ENCODE assay signal across 23 cellular contexts in the genomic region with DNA sequence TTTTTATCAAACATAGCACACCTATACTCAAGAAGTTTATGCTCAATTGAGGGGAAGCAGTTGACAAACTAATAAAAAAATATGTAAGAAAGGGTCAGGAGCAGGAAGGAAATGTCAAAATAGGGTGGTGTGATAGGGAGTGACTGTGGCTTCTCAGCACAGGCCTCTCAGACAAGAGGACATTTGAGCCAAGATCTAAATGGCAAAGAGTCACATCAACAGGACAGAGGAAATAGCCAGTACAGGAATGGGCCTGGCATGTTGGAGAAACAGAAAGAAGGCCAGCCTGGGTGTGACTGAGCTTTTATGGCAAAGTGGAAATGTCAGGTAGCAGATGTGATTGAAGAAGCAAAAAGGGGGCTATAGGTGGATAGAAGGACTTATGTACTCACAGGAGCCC.
DNase-seq lines count a peak whose midpoint lies in the region.
"Had no signal": no experiment of that assay in that cellular context is flagged by ENCODE, and none has a peak within 500 bp of the region (broad histone marks: within the 10 kb centered on the region; RNA-seq: fewer than 3 reads in every experiment).

No MANE protein-coding gene starts in this region.

- DNase-seq in D341Med (ENCODE audit: low spot score): peak; percentile 38
- DNase-seq in NCI-H524 treated with DMSO at 0.1 percent for 48 hours (lab: John Stamatoyannopoulos, UW): peak; percentile 62
- DNase-seq in DMS79 treated with DMSO at 0.1 percent for 48 hours (lab: John Stamatoyannopoulos, UW): no peak
- DNase-seq in activated T-cell treated with anti-CD3 and anti-CD28 coated beads, Interleukin-2, amount 50 U/mL, for 48 hours: no peak
- DNase-seq: 8988T; ACHN; AML-193; BE2C; C1 segment of cervical spinal cord; Caco-2; Calu3; CD4-positive, alpha-beta memory T cell; CD4-positive, alpha-beta T cell; CD4-positive, CD25-positive, alpha-beta regulatory T cell; CD8-positive, alpha-beta memory T cell; CD8-positive, alpha-beta T cell; COR-L47; DMS 273 treated with DMSO at 0.1 percent for 48 hours; DMS153; DMS53; DMS79; DND-41; EL had no signal

Comparison
In these comparisons a context has a peak if more than half of its experiments do, and no peak if none do; other contexts are left out.
1. DNase-seq: peak in D341Med (single experiment) and NCI-H524 treated with DMSO at 0.1 percent for 48 hours (single experiment); none in DMS79 treated with DMSO at 0.1 percent for 48 hours (single experiment) and activated T-cell treated with anti-CD3 and anti-CD28 coated beads, Interleukin-2, amount 50 U/mL, for 48 hours (0 of 2).